In the genomic region with DNA sequence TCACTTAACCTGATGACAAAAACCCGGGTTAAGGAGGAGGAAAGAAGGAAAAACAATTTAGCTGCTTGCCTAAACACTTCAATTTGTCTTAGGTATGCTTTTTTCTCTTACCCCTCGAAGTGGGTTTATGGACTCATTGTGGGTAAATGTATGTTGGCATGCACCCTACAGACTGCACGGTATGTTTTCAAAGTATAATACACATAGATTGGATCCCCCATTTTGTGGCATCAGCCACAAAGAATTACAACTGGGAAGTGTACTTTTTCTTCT, we compare ENCODE assay signal across 11 cellular contexts. TPM values are rescaled to one million over a fixed set of nuclear protein-coding genes. Genes with fewer than 3 reads are reported as not detected.
A peak's percentile ranks its signal among the peaks of the same experiment; 100 is the strongest.
DNase-seq lines count a peak whose midpoint lies in the region; ATAC-seq and TF ChIP-seq lines count a peak whose summit lies in the region.
"Had no signal": no experiment of that assay in that cellular context is flagged by ENCODE, and none has a peak within 500 bp of the region (broad histone marks: within the 10 kb centered on the region; RNA-seq: fewer than 3 reads in every experiment).

No MANE protein-coding gene starts in this region.

- 1 to 9% (median 9%) methylated on average over 3 of the region's 3 CpGs for WGBS in ovary, 3 donors

- H3K27me3 Mint-ChIP-seq in activated CD4-positive, alpha-beta memory T cell treated with anti-CD3 and anti-CD28 coated beads for 36 hours = peaks cover 26% of the 10 kb centered on the region

- intact Hi-C loops in ovary (cut with DNase I) = loop anchor here (10.0 kb wide), 3 partner anchors 62 to 152 kb away; no protein-coding TSS in a partner anchor
- intact Hi-C loops in activated CD4-positive, alpha-beta memory T cell treated with anti-CD3 and anti-CD28 coated beads for 36 hours (cut with micrococcal nuclease) = loop anchor here (5.0 kb wide), 1 partner anchor 155 kb away; no protein-coding TSS in a partner anchor

- H3K36me3 ChIP-seq in RWPE2 (ENCODE audit: low read depth) (peaks cover 44% of the 10 kb centered on the region), ovary (no peaks in the 10 kb centered on the region)

- H3K9me3 Mint-ChIP-seq in activated CD4-positive, alpha-beta memory T cell treated with anti-CD3 and anti-CD28 coated beads for 36 hours = no peaks in the 10 kb centered on the region

- no peak for TF ChIP-seq EP300 in ovary (IDR thresholded peaks at IDR 0.05)

- no peak for DNase-seq in AG09309 (ENCODE audit: low read depth)
- DNase-seq in RWPE2 (ENCODE audit: low spot score) = no peak
- DNase-seq in fibroblast of mammary gland (ENCODE audit: low read depth) = no peak
- DNase-seq in ovary = no peak
- no peak for DNase-seq in stimulated activated CD4-positive, alpha-beta T cell treated with anti-CD3 and anti-CD28 coated beads, Interleukin-2, amount 100 ng/mL, for 48 hours
- DNase-seq in activated CD4-positive, alpha-beta memory T cell treated with anti-CD3 and anti-CD28 coated beads for 36 hours = no peak
- no peak for DNase-seq in iPS-NIHi11 (ENCODE audit: low spot score)
- no peak for DNase-seq in activated gamma-delta T cell (lab: John Stamatoyannopoulos, UW)
- DNase-seq: DMS153; effector memory CD4-positive, alpha-beta T cell had no signal

- CTCF ChIA-PET in activated CD4-positive, alpha-beta memory T cell treated with anti-CD3 and anti-CD28 coated beads for 36 hours (lab: Charles Lee) = no interaction called here

- H3K36me3 Mint-ChIP-seq in activated CD4-positive, alpha-beta memory T cell treated with anti-CD3 and anti-CD28 coated beads for 36 hours = no peaks in the 10 kb centered on the region

- H3K27ac Mint-ChIP-seq in activated CD4-positive, alpha-beta memory T cell treated with anti-CD3 and anti-CD28 coated beads for 36 hours = no peak overlapping the region
- H3K27ac Mint-ChIP-seq: activated CD4-positive, alpha-beta T cell treated with anti-CD3 and anti-CD28 coated beads, Interleukin-2, amount 10 ng/mL, durations not matched to agents 24 days and 14 days had no signal

- no peak for TF ChIP-seq POLR2A in ovary (IDR thresholded peaks at IDR 0.05)

- H3K4me1 Mint-ChIP-seq in activated CD4-positive, alpha-beta memory T cell treated with anti-CD3 and anti-CD28 coated beads for 36 hours (ENCODE audit: low read depth) = peaks cover 9% of the 10 kb centered on the region

- peak overlapping the region; percentile 98 for H3K4me3 ChIP-seq in AG09309 (ENCODE audit: control insufficient read depth, low read depth, low read length)
- H3K4me3 ChIP-seq in RWPE2 (ENCODE audit: severe bottlenecking) = peak overlapping the region; percentile 89
- peak overlapping the region; percentile 85 for H3K4me3 ChIP-seq in fibroblast of mammary gland (ENCODE audit: control insufficient read depth, low read depth, low read length)
- H3K4me3 ChIP-seq in ovary = peak overlapping the region; percentile 89

- POLR2A ChIA-PET in activated CD4-positive, alpha-beta memory T cell treated with anti-CD3 and anti-CD28 coated beads for 36 hours (lab: Charles Lee) = no interaction called here

- TF ChIP-seq CTCF in AG09309 (IDR thresholded peaks at IDR 0.05; ENCODE audit: control insufficient read depth, insufficient read depth, low read depth, low read length, missing control alignments) (no peak), RWPE2 (IDR thresholded peaks at IDR 0.05; ENCODE audit: poor library complexity, severe bottlenecking) (no peak), fibroblast of mammary gland (conservative IDR thresholded peaks at IDR 0.05; ENCODE audit: control insufficient read depth, insufficient read depth, low read depth, low read length) (no peak), ovary (IDR thresholded peaks at IDR 0.05) (no peak)

- no peak overlapping the region for H3K4me3 Mint-ChIP-seq in activated CD4-positive, alpha-beta memory T cell treated with anti-CD3 and anti-CD28 coated beads for 36 hours

- H3K27ac ChIP-seq in RWPE2 (ENCODE audit: poor library complexity, severe bottlenecking) (peak overlapping the region; percentile 98), ovary (peak overlapping the region; percentile 99)

- peaks cover 51% of the 10 kb centered on the region for H3K4me1 ChIP-seq in RWPE2 (ENCODE audit: insufficient read depth, poor library complexity, severe bottlenecking)
- peaks cover 10% of the 10 kb centered on the region for H3K4me1 ChIP-seq in ovary (ENCODE audit: insufficient read depth)

- ATAC-seq in RWPE2 (ENCODE audit: low read depth) = no peak

- H3K9me3 ChIP-seq in RWPE2 (ENCODE audit: severe bottlenecking) = no peaks in the 10 kb centered on the region
- H3K9me3 ChIP-seq in ovary = no peaks in the 10 kb centered on the region

- H3K27me3 ChIP-seq in RWPE2 (ENCODE audit: insufficient read depth, poor library complexity, severe bottlenecking) (no peaks in the 10 kb centered on the region), ovary (no peaks in the 10 kb centered on the region)

RNA-seq across cellular contexts. Expression of gene YAP1, which starts 2.3 kb away (rescaled TPM):
- total RNA-seq in ovary = 100 to 1,000 TPM; 104 to 184 (median 147) TPM
- 100 to 1,000 TPM in 1 of 2 donors, 10 to 100 TPM in 1; 70.3 to 152 TPM for polyA plus RNA-seq in ovary
- total RNA-seq in activated CD4-positive, alpha-beta memory T cell treated with anti-CD3 and anti-CD28 coated beads for 36 hours = under 1 TPM; 0.24 to 0.71 TPM
- total RNA-seq: activated CD4-positive, alpha-beta T cell treated with anti-CD3 and anti-CD28 coated beads, Interleukin-2, amount 10 ng/mL, durations not matched to agents 24 days and 14 days had no signal

Comparison
In these comparisons a context has a peak if more than half of its experiments do, and no peak if none do; other contexts are left out.
1. RNA of gene YAP1, which starts 2.3 kb away (total RNA-seq): 104 to 184 TPM in ovary; 0.24 to 0.71 TPM in activated CD4-positive, alpha-beta memory T cell treated with anti-CD3 and anti-CD28 coated beads for 36 hours; every median in the first group is over 10 times any median in the second.
2. Peak in every context shown above with its lines, with median percentiles within 50 percentile points of each other: H3K4me3 ChIP-seq.